ENCODE assay signal across 8 cellular contexts in the genomic region with DNA sequence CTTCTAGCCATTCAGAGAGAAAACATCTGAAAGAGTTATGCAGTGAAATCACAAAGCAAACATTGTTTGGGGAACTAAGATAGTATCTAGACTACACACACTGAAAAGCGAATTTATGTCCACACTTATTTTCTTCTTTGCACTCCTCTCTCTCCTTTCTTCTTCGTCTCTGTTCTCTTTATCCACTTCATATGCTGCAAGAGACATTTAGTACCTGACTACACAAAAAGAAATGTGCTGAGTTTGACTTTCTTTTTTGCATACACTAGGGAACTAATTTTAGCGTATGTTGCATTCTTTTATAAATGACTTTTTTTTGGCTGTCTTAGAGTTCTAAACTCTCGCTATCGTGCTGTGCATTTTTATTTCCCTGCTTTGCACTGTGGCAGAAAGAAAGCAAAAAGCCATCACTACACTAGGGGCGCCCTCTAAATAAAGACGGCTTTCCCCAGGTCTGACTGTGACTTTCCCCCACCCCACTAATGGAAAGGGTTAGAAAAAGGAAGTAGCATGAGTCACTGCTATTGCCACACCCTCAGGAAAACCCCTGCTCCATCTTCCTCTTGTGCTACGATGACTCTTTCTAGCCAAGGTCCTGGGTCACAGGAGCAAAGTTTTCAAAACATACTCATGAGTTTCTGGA.
A peak's percentile ranks its signal among the peaks of the same experiment; 100 is the strongest.
DNase-seq lines count a peak whose midpoint lies in the region; ATAC-seq, FAIRE-seq and TF ChIP-seq lines count a peak whose summit lies in the region.

No MANE protein-coding gene starts in this region.

- 34 to 49% methylated on average over 8 of the region's 8 CpGs for WGBS in pancreas, 2 donors

- H3K9me3 ChIP-seq in pancreas = no peaks in the 10 kb centered on the region

- ATAC-seq in GM18508 (IDR thresholded peaks at IDR 0.05; ENCODE audit: insufficient read depth, unreplicated experiment) (peak; percentile 89), HG02870 (IDR thresholded peaks at IDR 0.05; ENCODE audit: unreplicated experiment) (peak; percentile 98), pancreas (peak; percentile 60 to 97 (median 86))

- peak overlapping the region in 2 of 4 donors; percentile 50 to 76 for H3K27ac ChIP-seq in pancreas

- TF ChIP-seq CTCF in pancreas (IDR thresholded peaks at IDR 0.05) = no peak

- no peak for FAIRE-seq in pancreas (lab: Jason Lieb, UNC)

- H3K27me3 ChIP-seq in pancreas = no peaks in the 10 kb centered on the region

- H3K36me3 ChIP-seq in pancreas = no peaks in the 10 kb centered on the region

- intact Hi-C loops in pancreas (cut with DNase I) = no loop called here

- DNase-seq in NOMO-1 treated with dmso at 0.1 percent for 144 hours (lab: John Stamatoyannopoulos, UW; ENCODE audit: unreplicated experiment) (peak; percentile 94), fibroblast of gingiva (ENCODE audit: low read depth) (peak; percentile 77), pancreas (peak in 2 of 6 donors; percentile 16 to 65), ureter (ENCODE audit: low spot score) (peak; percentile 68), NCI-H345 treated with DMSO at 0.1 percent for 48 hours (lab: John Stamatoyannopoulos, UW; ENCODE audit: unreplicated experiment) (no peak)
- peak; percentile 5 for DNase-seq in activated CD8-positive, alpha-beta memory T cell treated with anti-CD3 and anti-CD28 coated beads, Interleukin-2, amount 50 U/mL, for 1 hour (ENCODE audit: extremely low read depth)

- peaks cover 7 to 22% (median 16%) of the 10 kb centered on the region in 3 donors for H3K4me1 ChIP-seq in pancreas

- H3K4me3 ChIP-seq in pancreas = no peak overlapping the region
